ENCODE assay signal across 1 cellular context in the genomic region with DNA sequence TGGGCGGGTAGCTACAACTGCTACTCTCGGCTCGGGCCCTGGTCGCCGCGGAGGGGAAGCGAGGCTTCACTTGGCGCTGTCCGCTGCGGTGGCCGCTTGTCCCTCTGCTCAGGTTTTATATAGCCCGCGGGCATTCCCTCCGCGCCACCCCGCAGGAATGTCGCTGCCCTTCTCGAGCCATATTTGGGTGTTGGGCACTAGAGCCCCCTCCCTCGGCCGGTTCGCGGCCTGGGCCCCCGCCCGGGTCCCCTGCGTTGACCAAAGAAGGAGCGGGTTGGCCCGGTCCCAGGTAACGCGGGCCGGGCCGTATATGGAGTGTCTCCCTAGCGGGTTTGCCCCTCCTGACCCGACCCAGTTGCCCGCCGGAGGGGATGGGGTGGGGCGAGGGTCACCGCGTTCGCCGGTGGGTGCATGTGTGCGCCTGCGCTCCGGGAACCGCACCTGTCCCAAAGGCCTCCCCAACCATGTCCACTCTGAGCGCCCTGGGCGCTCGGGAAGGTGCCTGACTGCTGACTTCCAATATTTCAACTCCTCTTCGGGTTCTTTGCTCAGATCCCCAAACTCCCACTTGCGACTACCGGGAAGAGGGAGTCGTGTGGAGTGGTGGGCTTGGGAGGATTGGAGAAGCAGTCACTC.
TF ChIP-seq lines count a peak whose summit lies in the region.

A gene (minus strand): TSS at position 90 of the 636 bp plus-strand sequence. CDS start 979 bp downstream, outside the sequence.

TF ChIP-seq in GM23338, 12 proteins besides CTCF, POLR2A, EP300 and RAD21 (continued from another document):
- TF ChIP-seq, protein P1, sequence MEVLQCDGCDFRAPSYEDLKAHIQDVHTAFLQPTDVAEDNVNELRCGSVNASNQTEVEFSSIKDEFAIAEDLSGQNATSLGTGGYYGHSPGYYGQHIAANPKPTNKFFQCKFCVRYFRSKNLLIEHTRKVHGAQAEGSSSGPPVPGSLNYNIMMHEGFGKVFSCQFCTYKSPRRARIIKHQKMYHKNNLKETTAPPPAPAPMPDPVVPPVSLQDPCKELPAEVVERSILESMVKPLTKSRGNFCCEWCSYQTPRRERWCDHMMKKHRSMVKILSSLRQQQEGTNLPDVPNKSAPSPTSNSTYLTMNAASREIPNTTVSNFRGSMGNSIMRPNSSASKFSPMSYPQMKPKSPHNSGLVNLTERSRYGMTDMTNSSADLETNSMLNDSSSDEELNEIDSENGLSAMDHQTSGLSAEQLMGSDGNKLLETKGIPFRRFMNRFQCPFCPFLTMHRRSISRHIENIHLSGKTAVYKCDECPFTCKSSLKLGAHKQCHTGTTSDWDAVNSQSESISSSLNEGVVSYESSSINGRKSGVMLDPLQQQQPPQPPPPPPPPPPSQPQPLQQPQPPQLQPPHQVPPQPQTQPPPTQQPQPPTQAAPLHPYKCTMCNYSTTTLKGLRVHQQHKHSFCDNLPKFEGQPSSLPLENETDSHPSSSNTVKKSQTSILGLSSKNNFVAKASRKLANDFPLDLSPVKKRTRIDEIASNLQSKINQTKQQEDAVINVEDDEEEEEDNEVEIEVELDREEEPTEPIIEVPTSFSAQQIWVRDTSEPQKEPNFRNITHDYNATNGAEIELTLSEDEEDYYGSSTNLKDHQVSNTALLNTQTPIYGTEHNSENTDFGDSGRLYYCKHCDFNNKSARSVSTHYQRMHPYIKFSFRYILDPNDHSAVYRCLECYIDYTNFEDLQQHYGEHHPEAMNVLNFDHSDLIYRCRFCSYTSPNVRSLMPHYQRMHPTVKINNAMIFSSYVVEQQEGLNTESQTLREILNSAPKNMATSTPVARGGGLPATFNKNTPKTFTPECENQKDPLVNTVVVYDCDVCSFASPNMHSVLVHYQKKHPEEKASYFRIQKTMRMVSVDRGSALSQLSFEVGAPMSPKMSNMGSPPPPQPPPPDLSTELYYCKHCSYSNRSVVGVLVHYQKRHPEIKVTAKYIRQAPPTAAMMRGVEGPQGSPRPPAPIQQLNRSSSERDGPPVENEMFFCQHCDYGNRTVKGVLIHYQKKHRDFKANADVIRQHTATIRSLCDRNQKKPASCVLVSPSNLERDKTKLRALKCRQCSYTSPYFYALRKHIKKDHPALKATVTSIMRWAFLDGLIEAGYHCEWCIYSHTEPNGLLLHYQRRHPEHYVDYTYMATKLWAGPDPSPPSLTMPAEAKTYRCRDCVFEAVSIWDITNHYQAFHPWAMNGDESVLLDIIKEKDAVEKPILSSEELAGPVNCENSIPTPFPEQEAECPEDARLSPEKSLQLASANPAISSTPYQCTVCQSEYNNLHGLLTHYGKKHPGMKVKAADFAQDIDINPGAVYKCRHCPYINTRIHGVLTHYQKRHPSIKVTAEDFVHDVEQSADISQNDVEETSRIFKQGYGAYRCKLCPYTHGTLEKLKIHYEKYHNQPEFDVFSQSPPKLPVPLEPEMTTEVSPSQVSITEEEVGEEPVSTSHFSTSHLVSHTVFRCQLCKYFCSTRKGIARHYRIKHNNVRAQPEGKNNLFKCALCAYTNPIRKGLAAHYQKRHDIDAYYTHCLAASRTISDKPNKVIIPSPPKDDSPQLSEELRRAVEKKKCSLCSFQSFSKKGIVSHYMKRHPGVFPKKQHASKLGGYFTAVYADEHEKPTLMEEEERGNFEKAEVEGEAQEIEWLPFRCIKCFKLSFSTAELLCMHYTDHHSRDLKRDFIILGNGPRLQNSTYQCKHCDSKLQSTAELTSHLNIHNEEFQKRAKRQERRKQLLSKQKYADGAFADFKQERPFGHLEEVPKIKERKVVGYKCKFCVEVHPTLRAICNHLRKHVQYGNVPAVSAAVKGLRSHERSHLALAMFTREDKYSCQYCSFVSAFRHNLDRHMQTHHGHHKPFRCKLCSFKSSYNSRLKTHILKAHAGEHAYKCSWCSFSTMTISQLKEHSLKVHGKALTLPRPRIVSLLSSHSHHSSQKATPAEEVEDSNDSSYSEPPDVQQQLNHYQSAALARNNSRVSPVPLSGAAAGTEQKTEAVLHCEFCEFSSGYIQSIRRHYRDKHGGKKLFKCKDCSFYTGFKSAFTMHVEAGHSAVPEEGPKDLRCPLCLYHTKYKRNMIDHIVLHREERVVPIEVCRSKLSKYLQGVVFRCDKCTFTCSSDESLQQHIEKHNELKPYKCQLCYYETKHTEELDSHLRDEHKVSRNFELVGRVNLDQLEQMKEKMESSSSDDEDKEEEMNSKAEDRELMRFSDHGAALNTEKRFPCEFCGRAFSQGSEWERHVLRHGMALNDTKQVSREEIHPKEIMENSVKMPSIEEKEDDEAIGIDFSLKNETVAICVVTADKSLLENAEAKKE (CRISPR knock-in tag; IDR thresholded peaks at IDR 0.05): no peak
- TF ChIP-seq NANOG (IDR thresholded peaks at IDR 0.05; ENCODE audit: borderline replicate concordance) (no peak), CREB1 (CRISPR knock-in tag; IDR thresholded peaks at IDR 0.05; ENCODE audit: low read depth) (0 out of 2 replicates have a peak, but pooled peaks have one; percentile 22), ZNF331 (CRISPR knock-in tag; IDR thresholded peaks at IDR 0.05; ENCODE audit: low read depth) (no peak), EZH2phosphoT487 (IDR thresholded peaks at IDR 0.05; ENCODE audit: unreplicated experiment) (no peak), EZH2 (IDR thresholded peaks at IDR 0.05; ENCODE audit: low read depth, unreplicated experiment) (peak; percentile 33)
- TF ChIP-seq, protein P2, sequence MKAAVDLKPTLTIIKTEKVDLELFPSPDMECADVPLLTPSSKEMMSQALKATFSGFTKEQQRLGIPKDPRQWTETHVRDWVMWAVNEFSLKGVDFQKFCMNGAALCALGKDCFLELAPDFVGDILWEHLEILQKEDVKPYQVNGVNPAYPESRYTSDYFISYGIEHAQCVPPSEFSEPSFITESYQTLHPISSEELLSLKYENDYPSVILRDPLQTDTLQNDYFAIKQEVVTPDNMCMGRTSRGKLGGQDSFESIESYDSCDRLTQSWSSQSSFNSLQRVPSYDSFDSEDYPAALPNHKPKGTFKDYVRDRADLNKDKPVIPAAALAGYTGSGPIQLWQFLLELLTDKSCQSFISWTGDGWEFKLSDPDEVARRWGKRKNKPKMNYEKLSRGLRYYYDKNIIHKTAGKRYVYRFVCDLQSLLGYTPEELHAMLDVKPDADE (IDR thresholded peaks at IDR 0.05): no peak
